In genomic region chr5:127812570-127812969, GRCh38 we compare ENCODE assay signal across 1 cellular context.
TF ChIP-seq lines count a peak whose summit lies in the region.

No MANE protein-coding gene starts in this region.

TF ChIP-seq in H1, 55 proteins besides CTCF, POLR2A, EP300 and RAD21:
- no peak for TF ChIP-seq HDAC6 (IDR thresholded peaks at IDR 0.05; ENCODE audit: low read depth, low read length)
- TF ChIP-seq CHD1 (IDR thresholded peaks at IDR 0.05; ENCODE audit: low read depth, low read length): no peak
- no peak for TF ChIP-seq TEAD4 (IDR thresholded peaks at IDR 0.05; ENCODE audit: low read depth, low read length)
